ENCODE assay signal across 8 cellular contexts in genomic region chr4:14871676-14872430, GRCh38.
DNase-seq lines count a peak whose midpoint lies in the region; ATAC-seq and TF ChIP-seq lines count a peak whose summit lies in the region.

No MANE protein-coding gene starts in this region.

- no peaks in the 10 kb centered on the region for H3K27me3 ChIP-seq in PC-9 (ENCODE audit: insufficient read depth, low read depth)

- no peak for ATAC-seq in HG03095 (IDR thresholded peaks at IDR 0.05; ENCODE audit: unreplicated experiment)

- intact Hi-C loops in PC-9 (cut with micrococcal nuclease; ENCODE audit: unreplicated experiment): loop anchor here (10.0 kb wide), 2 partner anchors 147 to 293 kb away; no protein-coding TSS in a partner anchor

- peak; percentile 67 for TF ChIP-seq CTCF in PC-9 (conservative IDR thresholded peaks at IDR 0.05)

- H2AFZ ChIP-seq in PC-9: no peak overlapping the region

- H3K4me1 ChIP-seq in PC-9 (replicated peaks; ENCODE audit: insufficient read depth): no peaks in the 10 kb centered on the region

- H3K9me2 ChIP-seq in PC-9 (ENCODE audit: insufficient read depth): no peaks in the 10 kb centered on the region

- POLR2A ChIA-PET in PC-9 (lab: Charles Lee; ENCODE audit: unreplicated experiment): no interaction called here

- no peaks in the 10 kb centered on the region for H4K20me1 ChIP-seq in PC-9 (ENCODE audit: insufficient read depth)

- H3K9me3 ChIP-seq in PC-9 (ENCODE audit: insufficient read depth, low read depth): no peaks in the 10 kb centered on the region

- H3K4me2 ChIP-seq in PC-9: no peak overlapping the region

- CTCF ChIA-PET in PC-9 (lab: Charles Lee): interaction anchor here (0.6 kb wide), 1 partner anchor 257 kb away, joined by 10 read pairs; no protein-coding TSS in a partner anchor

- no peak overlapping the region for H3K4me3 ChIP-seq in PC-9

- no peak overlapping the region for H3K27ac ChIP-seq in PC-9

- no peaks in the 10 kb centered on the region for H3K36me3 ChIP-seq in PC-9 (ENCODE audit: low read depth)

- DNase-seq in activated CD4-positive, CD25-positive, alpha-beta regulatory T cell treated with anti-CD3 and anti-CD28 coated beads, Interleukin-2, amount 50 U/mL, for 16 hours (ENCODE audit: low read depth, low spot score): peak; percentile 2
- DNase-seq in activated CD4-positive, CD25-positive, alpha-beta regulatory T cell treated with anti-CD3 and anti-CD28 coated beads, Interleukin-2, amount 50 U/mL, for 72 hours: no peak
- DNase-seq in PC-9 (peak; percentile 51 to 71), dermis microvascular lymphatic vessel endothelial cell (ENCODE audit: low read depth in 2 of 2) (peak; percentile 2 to 11), epidermal melanocyte (ENCODE audit: insufficient read length, low spot score) (no peak), NCI-H1092 treated with DMSO at 0.1 percent for 48 hours (lab: John Stamatoyannopoulos, UW) (no peak)
- peak; percentile 35 to 39 for DNase-seq in stimulated activated CD4-positive, alpha-beta T cell treated with anti-CD3 and anti-CD28 coated beads, Interleukin-2, amount 100 ng/mL, for 24 hours

- no peaks in the 10 kb centered on the region for H3F3A ChIP-seq in PC-9 (ENCODE audit: insufficient read depth, low read depth)

- H3K79me2 ChIP-seq in PC-9 (ENCODE audit: low read depth): no peaks in the 10 kb centered on the region

- BruUV-seq in PC-9 (replicated peaks; lab: Mats Ljungman, UMichigan): no TSS peak

Comparison
In these comparisons a context has a peak if more than half of its experiments do, and no peak if none do; other contexts are left out.
1. DNase-seq: peak in activated CD4-positive, CD25-positive, alpha-beta regulatory T cell treated with anti-CD3 and anti-CD28 coated beads, Interleukin-2, amount 50 U/mL, for 16 hours (single experiment), PC-9 (2 of 2), dermis microvascular lymphatic vessel endothelial cell (2 of 2) and stimulated activated CD4-positive, alpha-beta T cell treated with anti-CD3 and anti-CD28 coated beads, Interleukin-2, amount 100 ng/mL, for 24 hours (2 of 2); none in activated CD4-positive, CD25-positive, alpha-beta regulatory T cell treated with anti-CD3 and anti-CD28 coated beads, Interleukin-2, amount 50 U/mL, for 72 hours (single experiment), epidermal melanocyte (single experiment) and NCI-H1092 treated with DMSO at 0.1 percent for 48 hours (single experiment).